Comparison of ENCODE assay signal across 9 cellular contexts in genomic region chr4:43348591-43348990, GRCh38.
"Had no signal": no experiment of that assay in that cellular context is flagged by ENCODE, and none has a peak within 500 bp of the region (broad histone marks: within the 10 kb centered on the region; RNA-seq: fewer than 3 reads in every experiment).

No MANE protein-coding gene starts in this region.

- H3K9ac ChIP-seq: KMS-11 had no signal

- H3K9me3 ChIP-seq: HAP-1 had no signal

- H3K4me2 ChIP-seq: KMS-11 had no signal

- H3K4me3 ChIP-seq: HAP-1 had no signal

- H3K4me1 ChIP-seq: HAP-1 had no signal

- DNase-seq: GOT3, H7, HFFc6, KBM-7 had no signal

- H3K36me3 ChIP-seq: HAP-1 had no signal

- ATAC-seq: HCT116 had no signal

- FAIRE-seq: HTR-8/SVneo had no signal

- H3K27ac ChIP-seq: HL-60, KMS-11 had no signal
